Comparison of ENCODE assay signal across 23 cellular contexts in genomic region chr7:96023376-96023775, GRCh38.
DNase-seq lines count a peak whose midpoint lies in the region; ATAC-seq and TF ChIP-seq lines count a peak whose summit lies in the region.
"Had no signal": no experiment of that assay in that cellular context is flagged by ENCODE, and none has a peak within 500 bp of the region (broad histone marks: within the 10 kb centered on the region; RNA-seq: fewer than 3 reads in every experiment).

No MANE protein-coding gene starts in this region.

- H3K4me1 ChIP-seq in IMR-90 (ENCODE audit: control insufficient read depth, insufficient read depth, low read length) (no peaks in the 10 kb centered on the region), hepatocyte (ENCODE audit: insufficient read depth) (no peaks in the 10 kb centered on the region)

- no peaks in the 10 kb centered on the region for H3K4me1 Mint-ChIP-seq in activated T-cell treated with anti-CD3 and anti-CD28 coated beads, Interleukin-2, amount 50 U/mL, for 4 hours (ENCODE audit: low read depth)

- H3K4me2 ChIP-seq in IMR-90 (ENCODE audit: low read depth, low read length) (no peak overlapping the region), hepatocyte (no peak overlapping the region)

- no peak overlapping the region for H3K56ac ChIP-seq in IMR-90 (ENCODE audit: extremely low read depth, insufficient read depth, low read length)

- H3K23ac ChIP-seq in IMR-90 (ENCODE audit: low read depth, low read length), result no peak overlapping the region

- no peak overlapping the region for H3K4ac ChIP-seq in IMR-90 (ENCODE audit: low read depth, low read length)

- intact Hi-C loops in IMR-90 (cut with micrococcal nuclease), result no loop called here

- H4K91ac ChIP-seq in IMR-90 (ENCODE audit: insufficient read depth, low read depth, low read length), result no peak overlapping the region

- H3K4me3 ChIP-seq in IMR-90 (ENCODE audit: insufficient read depth, low read depth, low read length), result no peak overlapping the region
- H3K4me3 ChIP-seq in hepatocyte, result no peak overlapping the region
- H3K4me3 ChIP-seq: K562 had no signal

- CTCF ChIA-PET in IMR-90 (lab: Yijun Ruan, JAX), result interaction anchor here (0.7 kb wide), 1 partner anchor 15 kb away, joined by 3 read pairs; no protein-coding TSS in a partner anchor

- H3K9me1 ChIP-seq in IMR-90 (ENCODE audit: insufficient read depth, low read length), result no peaks in the 10 kb centered on the region

- no peak overlapping the region for H2BK5ac ChIP-seq in IMR-90 (ENCODE audit: low read depth, low read length, poor library complexity, severe bottlenecking)

- H2AFZ ChIP-seq in IMR-90 (replicated peaks; ENCODE audit: low read length, poor library complexity) (no peak overlapping the region), hepatocyte (no peak overlapping the region)

- no peaks in the 10 kb centered on the region for H3K36me3 ChIP-seq in IMR-90 (ENCODE audit: control insufficient read depth, insufficient read depth, low read length)
- no peaks in the 10 kb centered on the region for H3K36me3 ChIP-seq in hepatocyte (replicated peaks; ENCODE audit: insufficient read depth, low read depth)

- H3K9me3 ChIP-seq in IMR-90 (ENCODE audit: control insufficient read depth, insufficient read depth, low read length), result no peaks in the 10 kb centered on the region
- H3K9me3 ChIP-seq in hepatocyte (ENCODE audit: low read depth), result no peaks in the 10 kb centered on the region

- H3K9ac ChIP-seq in IMR-90 (ENCODE audit: low read depth, low read length), result no peak overlapping the region

- H3K18ac ChIP-seq in IMR-90 (ENCODE audit: low read depth, low read length), result no peak overlapping the region

- H3K27ac ChIP-seq in IMR-90 (ENCODE audit: insufficient read depth, low read length), result no peak overlapping the region
- H3K27ac ChIP-seq in hepatocyte, result no peak overlapping the region
- H3K27ac ChIP-seq: C4-2B had no signal

- no CpG with 5 or more reads among the region's 3 CpGs for WGBS in IMR-90 (ENCODE audit: extremely low coverage in 2 of 2, insufficient read length in 1 of 2), 2 experiments
- WGBS in hepatocyte (ENCODE audit: low lambda C conversion rate, missing lambda C conversion rate), result 68% methylated on average over 3 of the region's 3 CpGs

- no peak for TF ChIP-seq CTCF in IMR-90 (conservative IDR thresholded peaks at IDR 0.05; ENCODE audit: low read depth, low read length)
- TF ChIP-seq CTCF in hepatocyte (IDR thresholded peaks at IDR 0.05; ENCODE audit: poor library complexity), result no peak

- no peak overlapping the region for H3K4me3 Mint-ChIP-seq in activated T-cell treated with anti-CD3 and anti-CD28 coated beads, Interleukin-2, amount 50 U/mL, for 4 hours
- H3K4me3 Mint-ChIP-seq: CD8-positive, alpha-beta T cell had no signal

- no peaks in the 10 kb centered on the region for H3K36me3 Mint-ChIP-seq in activated T-cell treated with anti-CD3 and anti-CD28 coated beads, Interleukin-2, amount 50 U/mL, for 4 hours (ENCODE audit: insufficient read depth)
- H3K36me3 Mint-ChIP-seq: CD8-positive, alpha-beta T cell had no signal

- no peak for TF ChIP-seq RAD21 in IMR-90 (IDR thresholded peaks at IDR 0.05; ENCODE audit: low read length)

- no peak for ATAC-seq in IMR-90 (ENCODE audit: low read depth)
- ATAC-seq in activated T-cell treated with anti-CD3 and anti-CD28 coated beads, Interleukin-2, amount 50 U/mL, for 4 hours, result no peak
- ATAC-seq: CD8-positive, alpha-beta T cell; HCT116; HepG2; K562 had no signal

- POLR2A ChIA-PET in IMR-90 (lab: Charles Lee; ENCODE audit: unreplicated experiment), result no interaction called here

- H3K27me3 ChIP-seq in IMR-90 (ENCODE audit: control insufficient read depth, insufficient read depth, low read length) (no peaks in the 10 kb centered on the region), hepatocyte (no peaks in the 10 kb centered on the region)

- no peaks in the 10 kb centered on the region for H3K9me3 Mint-ChIP-seq in activated T-cell treated with anti-CD3 and anti-CD28 coated beads, Interleukin-2, amount 50 U/mL, for 4 hours
- H3K9me3 Mint-ChIP-seq: CD8-positive, alpha-beta T cell had no signal

- in situ Hi-C loops in IMR-90 (cut with MboI; ENCODE audit: low sequenced_read_pairs), result no loop called here

- TF ChIP-seq POLR2A in IMR-90 (IDR thresholded peaks at IDR 0.05; ENCODE audit: low read depth, low read length), result no peak

- BruUV-seq in IMR-90 (replicated peaks; lab: Mats Ljungman, UMichigan), result no TSS peak

- no peak overlapping the region for H2BK15ac ChIP-seq in IMR-90 (ENCODE audit: low read depth, low read length)

- H3K79me1 ChIP-seq in IMR-90 (ENCODE audit: low read depth in 1 of 2, low read length in 2 of 2), result no peaks in the 10 kb centered on the region

- no peak overlapping the region for H4K5ac ChIP-seq in IMR-90 (ENCODE audit: low read depth, low read length)

- H3K79me2 ChIP-seq in hepatocyte, result no peaks in the 10 kb centered on the region

- H3K9me2 ChIP-seq in hepatocyte (replicated peaks; ENCODE audit: insufficient read depth), result no peaks in the 10 kb centered on the region

- H2BK120ac ChIP-seq in IMR-90 (ENCODE audit: low read depth, low read length), result no peak overlapping the region

- no peak overlapping the region for H2AK5ac ChIP-seq in IMR-90 (ENCODE audit: low read depth, low read length)

- no peak overlapping the region for H2BK20ac ChIP-seq in IMR-90 (ENCODE audit: low read depth, low read length)

- H3K14ac ChIP-seq in IMR-90 (replicated peaks; ENCODE audit: low read depth, low read length), result no peak overlapping the region

- peak; percentile 69 for DNase-seq in AG08395 (ENCODE audit: low spot score)
- DNase-seq in IMR-90, result peak; percentile 5
- peak; percentile 76 for DNase-seq in NCI-H82 (lab: John Stamatoyannopoulos, UW)
- peak; percentile 56 for DNase-seq in fibroblast of peridontal ligament (ENCODE audit: extremely low read depth)
- no peak for DNase-seq in cerebellar cortex (ENCODE audit: low spot score)
- no peak for DNase-seq in NCI-H510A treated with DMSO at 0.1 percent for 48 hours (lab: John Stamatoyannopoulos, UW)
- DNase-seq in activated T-cell treated with anti-CD3 and anti-CD28 coated beads, Interleukin-2, amount 50 U/mL, for 4 hours, result no peak
- no peak for DNase-seq in hepatocyte (ENCODE audit: low spot score)
- DNase-seq: 8988T; ACHN; CD8-positive, alpha-beta T cell; DMS153; DND-41; Kasumi-1; NCI-H2029 treated with DMSO at 0.1 percent for 48 hours; NCI-H446 treated with DMSO at 0.1 percent for 48 hours; NCI-H774; RPMI8226; SHP77 had no signal

- H4K8ac ChIP-seq in IMR-90 (ENCODE audit: low read depth in 2 of 2, low read length in 2 of 2), result no peak overlapping the region

- H2AK9ac ChIP-seq in IMR-90 (replicated peaks; ENCODE audit: low read depth, low read length, poor library complexity), result no peak overlapping the region

- dilution Hi-C loops in IMR-90 (cut with HindIII; ENCODE audit: low sequenced_read_pairs, unreplicated experiment), result no loop called here

- H3K27me3 Mint-ChIP-seq in activated T-cell treated with anti-CD3 and anti-CD28 coated beads, Interleukin-2, amount 50 U/mL, for 4 hours (ENCODE audit: low read depth), result peaks cover 14% of the 10 kb centered on the region

- H4K20me1 ChIP-seq in IMR-90 (ENCODE audit: insufficient read depth, low read length) (no peaks in the 10 kb centered on the region), hepatocyte (ENCODE audit: insufficient read depth, poor library complexity, severe bottlenecking) (no peaks in the 10 kb centered on the region)

TF ChIP-seq in IMR-90, 13 proteins besides CTCF, POLR2A, EP300 and RAD21:
- no peak for TF ChIP-seq BHLHE40 (IDR thresholded peaks at IDR 0.05; ENCODE audit: low read depth, low read length)
- no peak for TF ChIP-seq CHD1 (IDR thresholded peaks at IDR 0.05; ENCODE audit: low read depth, low read length)
- no peak for TF ChIP-seq USF2 (IDR thresholded peaks at IDR 0.05; ENCODE audit: low read depth, low read length)
- TF ChIP-seq RCOR1 (IDR thresholded peaks at IDR 0.05; ENCODE audit: insufficient replicate concordance, low read length), result no peak
- TF ChIP-seq ELK1 (IDR thresholded peaks at IDR 0.05; ENCODE audit: borderline replicate concordance, low read depth, low read length), result no peak
- no peak for TF ChIP-seq MAFK (IDR thresholded peaks at IDR 0.05; ENCODE audit: low read depth, low read length)
- no peak for TF ChIP-seq NFE2L2 (IDR thresholded peaks at IDR 0.05; ENCODE audit: low read depth, low read length)
- TF ChIP-seq FOS (IDR thresholded peaks at IDR 0.05; ENCODE audit: low read depth, low read length), result no peak
- TF ChIP-seq SMC3 (IDR thresholded peaks at IDR 0.05; ENCODE audit: low read depth, low read length), result no peak
- TF ChIP-seq MXI1 (IDR thresholded peaks at IDR 0.05; ENCODE audit: borderline replicate concordance, low read depth, low read length), result no peak

Comparison
In these comparisons a context has a peak if more than half of its experiments do, and no peak if none do; other contexts are left out.
1. DNase-seq: peak in AG08395 (single experiment), IMR-90 (single experiment), NCI-H82 (single experiment) and fibroblast of peridontal ligament (single experiment); none in cerebellar cortex (single experiment), NCI-H510A treated with DMSO at 0.1 percent for 48 hours (single experiment), activated T-cell treated with anti-CD3 and anti-CD28 coated beads, Interleukin-2, amount 50 U/mL, for 4 hours (single experiment) and hepatocyte (single experiment).